In the genomic region with DNA sequence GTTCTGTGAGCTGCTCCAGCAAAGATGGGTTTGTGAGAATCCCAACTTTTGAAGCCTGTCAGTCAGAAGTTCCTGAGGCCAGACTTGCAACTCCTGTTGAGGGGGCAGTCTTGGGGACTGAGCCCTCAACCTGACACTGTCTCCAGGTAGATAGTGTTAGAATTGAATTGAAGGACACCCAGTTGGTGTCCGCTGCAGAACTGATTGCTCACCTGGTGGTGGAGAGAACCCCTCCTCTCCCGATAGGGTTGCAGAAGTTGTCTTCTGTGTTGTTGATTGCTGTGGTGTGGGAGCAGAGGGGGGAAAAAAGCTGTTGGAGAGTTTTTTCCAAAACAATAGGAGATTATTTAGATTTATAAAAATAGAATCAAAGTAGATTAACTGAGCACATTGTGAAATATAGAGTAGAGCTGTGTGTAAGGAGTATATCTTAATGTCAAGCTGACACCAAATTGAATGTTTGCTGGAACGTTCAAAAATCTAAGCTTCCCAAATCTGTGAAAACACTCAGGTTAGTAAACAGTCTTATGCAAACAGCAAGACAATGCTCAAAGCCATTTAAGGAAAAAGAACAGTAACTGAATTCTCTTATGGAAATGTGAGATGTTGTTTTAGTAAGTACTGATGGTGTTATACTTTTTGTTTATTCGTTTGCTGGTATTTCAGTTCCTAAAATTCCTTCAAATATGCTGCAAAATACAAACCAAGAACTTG, we compare ENCODE assay signal across 9 cellular contexts. TPM values are rescaled to one million over a fixed set of nuclear protein-coding genes. Genes with fewer than 3 reads are reported as not detected.
DNase-seq lines count a peak whose midpoint lies in the region; ATAC-seq and TF ChIP-seq lines count a peak whose summit lies in the region.
"Had no signal": no experiment of that assay in that cellular context is flagged by ENCODE, and none has a peak within 500 bp of the region (broad histone marks: within the 10 kb centered on the region; RNA-seq: fewer than 3 reads in every experiment).

No MANE protein-coding gene starts in this region.

- H4K91ac ChIP-seq in H9 (ENCODE audit: insufficient read length, low read depth, low read length), result no peak overlapping the region

- H3K36me3 ChIP-seq in CD8-positive, alpha-beta T cell (ENCODE audit: insufficient read depth, low read length), result no peaks in the 10 kb centered on the region
- H3K36me3 ChIP-seq in adrenal gland (replicated peaks in 1 of 2), result no peaks in the 10 kb centered on the region

- no peak overlapping the region for H3K4me3 Mint-ChIP-seq in CD8-positive, alpha-beta T cell
- peak overlapping the region in 1 of 2 experiments; percentile 55; a peak in 3 of 5 replicates for H3K4me3 Mint-ChIP-seq in H9
- no peak overlapping the region for H3K4me3 Mint-ChIP-seq in naive thymus-derived CD8-positive, alpha-beta T cell
- H3K4me3 Mint-ChIP-seq: brain had no signal

- H3K18ac ChIP-seq in H9 (ENCODE audit: insufficient read length, low read depth, low read length), result no peak overlapping the region

- no peak overlapping the region for H3K4me2 ChIP-seq in H9 (ENCODE audit: insufficient read depth, insufficient read length, low read length)

- H3T11ph ChIP-seq in H9 (ENCODE audit: low read length), result no peak overlapping the region

- no peak overlapping the region for H3K14ac ChIP-seq in H9 (ENCODE audit: insufficient read depth, low read length)

- no peaks in the 10 kb centered on the region for H3K9me3 ChIP-seq in CD8-positive, alpha-beta T cell (ENCODE audit: low read length)
- H3K9me3 ChIP-seq in H9 (ENCODE audit: control insufficient read depth, low read depth, low read length) (no peaks in the 10 kb centered on the region), adrenal gland (replicated peaks in 1 of 3) (no peaks in the 10 kb centered on the region)

- H2BK20ac ChIP-seq in H9 (ENCODE audit: low read depth, low read length, poor library complexity, severe bottlenecking), result no peak overlapping the region

- H2BK5ac ChIP-seq in H9 (ENCODE audit: insufficient read length, low read length), result no peak overlapping the region

- H4K8ac ChIP-seq in H9 (replicated peaks; ENCODE audit: insufficient read length, low read depth, low read length), result no peak overlapping the region

- no peak overlapping the region for H2BK120ac ChIP-seq in H9 (ENCODE audit: low read depth, low read length, poor library complexity, severe bottlenecking)

- no peak overlapping the region for H3K4ac ChIP-seq in H9 (ENCODE audit: low read depth, low read length)

- no peaks in the 10 kb centered on the region for H3K27me3 ChIP-seq in CD8-positive, alpha-beta T cell (ENCODE audit: insufficient read depth, low read length)
- H3K27me3 ChIP-seq in H9 (ENCODE audit: insufficient read depth, low read length) (no peaks in the 10 kb centered on the region), adrenal gland (no peaks in the 10 kb centered on the region)

- H2AFZ ChIP-seq in H9 (ENCODE audit: low read length), result no peak overlapping the region

- no peak overlapping the region for H2BK15ac ChIP-seq in H9 (ENCODE audit: low read depth, low read length)

- peaks cover 88% of the 10 kb centered on the region for H3K4me1 Mint-ChIP-seq in CD8-positive, alpha-beta T cell (ENCODE audit: low read depth)
- peaks cover 68 to 73% of the 10 kb centered on the region in 2 experiments for H3K4me1 Mint-ChIP-seq in H9
- peaks cover 32 to 99% (median 84%) of the 10 kb centered on the region in 4 donors for H3K4me1 Mint-ChIP-seq in naive thymus-derived CD8-positive, alpha-beta T cell

- no peak overlapping the region for H3K9ac ChIP-seq in H9 (ENCODE audit: extremely low read depth, insufficient read length, low read length)

- H3K27ac ChIP-seq in CD8-positive, alpha-beta T cell (ENCODE audit: low read depth, low read length), result no peak overlapping the region
- H3K27ac ChIP-seq in H9 (ENCODE audit: insufficient read length, low read depth, low read length) (no peak overlapping the region), adrenal gland (peak overlapping the region in 3 of 5 donors; percentile 3 to 43 (median 13))

- no peak overlapping the region for H3K4me3 ChIP-seq in CD8-positive, alpha-beta T cell (ENCODE audit: low read depth, low read length)
- H3K4me3 ChIP-seq in adrenal gland, result no peak overlapping the region

- no peak for DNase-seq in CD8-positive, alpha-beta T cell
- no peak for DNase-seq in H9
- no peak for DNase-seq in adrenal gland
- no peak for DNase-seq in naive thymus-derived CD8-positive, alpha-beta T cell
- no peak for DNase-seq in kidney glomerular epithelial cell (lab: John Stamatoyannopoulos, UW)
- DNase-seq in NCI-H526 treated with DMSO at 0.1 percent for 48 hours (lab: John Stamatoyannopoulos, UW), result no peak
- DNase-seq: effector CD4-positive, alpha-beta T cell had no signal

- TF ChIP-seq POLR2A in adrenal gland (IDR thresholded peaks at IDR 0.05), result no peak

- no peaks in the 10 kb centered on the region for H3K36me3 Mint-ChIP-seq in CD8-positive, alpha-beta T cell
- no peaks in the 10 kb centered on the region; a peak in 1 of 7 replicates for H3K36me3 Mint-ChIP-seq in H9 (ENCODE audit: insufficient read depth in 1 of 3, low read depth in 3 of 3)
- no peaks in the 10 kb centered on the region for H3K36me3 Mint-ChIP-seq in naive thymus-derived CD8-positive, alpha-beta T cell

- no peaks in the 10 kb centered on the region for H3K23me2 ChIP-seq in H9 (ENCODE audit: insufficient read length, low read depth, low read length, poor library complexity, severe bottlenecking)

- CTCF ChIA-PET in CD8-positive, alpha-beta T cell (lab: Charles Lee), result interaction anchor here (1.0 to 2.0 kb wide), 2 partner anchors 15 to 123 kb away, joined by 3 to 7 read pairs; no protein-coding TSS in a partner anchor

- no peaks in the 10 kb centered on the region for H3K9me3 Mint-ChIP-seq in CD8-positive, alpha-beta T cell
- no peaks in the 10 kb centered on the region for H3K9me3 Mint-ChIP-seq in H9
- no peaks in the 10 kb centered on the region for H3K9me3 Mint-ChIP-seq in naive thymus-derived CD8-positive, alpha-beta T cell
- H3K9me3 Mint-ChIP-seq: brain had no signal

- H3K4me1 ChIP-seq in CD8-positive, alpha-beta T cell (ENCODE audit: insufficient read depth, low read length), result peaks cover 60% of the 10 kb centered on the region
- peaks cover 6% of the 10 kb centered on the region; the same call in 1 of the 2 replicates for H3K4me1 ChIP-seq in H9 (ENCODE audit: insufficient read depth, low read length)
- H3K4me1 ChIP-seq in adrenal gland (replicated peaks in 1 of 2), result peaks cover 46 to 99% of the 10 kb centered on the region in 2 donors

- POLR2A ChIA-PET in CD8-positive, alpha-beta T cell (lab: Charles Lee), result interaction anchor here (1.3 kb wide), 1 partner anchor 345 kb away, joined by 4 read pairs; no protein-coding TSS in a partner anchor
- POLR2A ChIA-PET in naive thymus-derived CD8-positive, alpha-beta T cell (lab: Charles Lee), result no interaction called here

- H3K23ac ChIP-seq in H9 (ENCODE audit: insufficient read length, low read depth, low read length), result no peak overlapping the region

- no peaks in the 10 kb centered on the region for H4K20me1 ChIP-seq in H9 (ENCODE audit: control insufficient read depth, insufficient read depth, insufficient read length)

- H3K27me3 Mint-ChIP-seq in CD8-positive, alpha-beta T cell (ENCODE audit: low read depth), result no peaks in the 10 kb centered on the region
- no peaks in the 10 kb centered on the region for H3K27me3 Mint-ChIP-seq in H9 (ENCODE audit: low read depth)
- H3K27me3 Mint-ChIP-seq in naive thymus-derived CD8-positive, alpha-beta T cell, result no peaks in the 10 kb centered on the region
- H3K27me3 Mint-ChIP-seq: brain had no signal

- no peak overlapping the region for H2BK12ac ChIP-seq in H9 (ENCODE audit: insufficient read length, low read depth, low read length)

- no peak overlapping the region for H3K56ac ChIP-seq in H9 (ENCODE audit: insufficient read length, low read depth, low read length)

- intact Hi-C loops in CD8-positive, alpha-beta T cell (cut with DNase I, micrococcal nuclease), result no loop called here
- intact Hi-C loops in adrenal gland (cut with DNase I), result no loop called here

- no peak overlapping the region for H2AK5ac ChIP-seq in H9 (ENCODE audit: insufficient read length, low read length)

- no peaks in the 10 kb centered on the region for H3K79me1 ChIP-seq in H9 (ENCODE audit: insufficient read depth, low read depth, low read length, poor library complexity, severe bottlenecking)

- no CpG with 5 or more reads among the region's 4 CpGs for WGBS in H9 (ENCODE audit: extremely low coverage, insufficient read length, low lambda C conversion rate)
- WGBS in adrenal gland, 4 donors, result 45 to 55% (median 49%) methylated on average over 4 of the region's 4 CpGs

- no peak for TF ChIP-seq CTCF in CD8-positive, alpha-beta T cell (IDR thresholded peaks at IDR 0.05)
- TF ChIP-seq CTCF in H9 (conservative IDR thresholded peaks at IDR 0.05), result no peak; the same call in 2 of the 3 replicates
- TF ChIP-seq CTCF in adrenal gland (IDR thresholded peaks at IDR 0.05), result no peak

- H3K79me2 ChIP-seq in H9 (ENCODE audit: insufficient read depth, low read length), result peaks cover 74% of the 10 kb centered on the region

- H3K27ac Mint-ChIP-seq in CD8-positive, alpha-beta T cell, result peak overlapping the region; percentile 5
- H3K27ac Mint-ChIP-seq in H9, result peak overlapping the region; percentile 32 to 85 (median 65); a peak in 6 of 7 replicates
- peak overlapping the region in 6 of 10 donors; percentile 3 to 67 (median 40) for H3K27ac Mint-ChIP-seq in naive thymus-derived CD8-positive, alpha-beta T cell
- H3K27ac Mint-ChIP-seq: brain had no signal

- no peak overlapping the region for H4K5ac ChIP-seq in H9 (ENCODE audit: insufficient read length, low read depth, low read length)

- ATAC-seq in CD8-positive, alpha-beta T cell, result no peak
- ATAC-seq in naive thymus-derived CD8-positive, alpha-beta T cell, result no peak
- ATAC-seq in activated CD4-positive, CD25-positive, alpha-beta regulatory T cell treated with anti-CD3 and anti-CD28 coated beads, Interleukin-2, amount 50 U/mL, for 24 hours, result no peak

RNA-seq across cellular contexts. Expression of a gene that starts 18.6 kb away (rescaled TPM):
- total RNA-seq in CD8-positive, alpha-beta T cell, result 100 to 1,000 TPM; 335 to 340 TPM
- total RNA-seq in H9 (2021), result 147 and 154 TPM in 2 replicates
- total RNA-seq in adrenal gland, result 100 to 1,000 TPM; 186 to 531 (median 365) TPM
- 100 to 1,000 TPM in 1 of 3 donors, 10 to 100 TPM in 2; 47.2 to 504 (median 62.7) TPM for polyA plus RNA-seq in adrenal gland
- 10 to 100 TPM; 91.4 to 97.5 TPM for total RNA-seq in naive thymus-derived CD8-positive, alpha-beta T cell
- polyA plus RNA-seq in naive thymus-derived CD8-positive, alpha-beta T cell, result 10 to 100 TPM; 51.7 to 63.5 (median 54.4) TPM

RNA-seq across cellular contexts. Expression of a gene that starts 48.3 kb away (rescaled TPM):
- 1 to 10 TPM; 6.8 to 7.4 TPM for total RNA-seq in CD8-positive, alpha-beta T cell
- total RNA-seq in H9 (2021), result 6.8 and 7.1 TPM in 2 replicates
- total RNA-seq in adrenal gland, result 10 to 100 TPM in 1 of 8 donors, 1 to 10 TPM in 7; 3.2 to 12.7 (median 7.5) TPM
- polyA plus RNA-seq in adrenal gland, result 10 to 100 TPM in 1 of 3 donors, 1 to 10 TPM in 2; 4.3 to 12.6 (median 5.8) TPM
- 1 to 10 TPM; 4.0 to 4.7 TPM for total RNA-seq in naive thymus-derived CD8-positive, alpha-beta T cell
- polyA plus RNA-seq in naive thymus-derived CD8-positive, alpha-beta T cell, result 1 to 10 TPM; 4.1 to 5.6 (median 4.8) TPM

Comparison
In these comparisons a context has a peak if more than half of its experiments do, and no peak if none do; other contexts are left out.
1. H3K27ac ChIP-seq: peak in adrenal gland (3 of 5); none in CD8-positive, alpha-beta T cell (single experiment) and H9 (single experiment).
2. H3K27ac Mint-ChIP-seq: peak in every context shown above with its lines; median percentile 65 in H9; 40 in naive thymus-derived CD8-positive, alpha-beta T cell; 5 in CD8-positive, alpha-beta T cell.